1 cellular context compared by ENCODE assay signal in the genomic region with DNA sequence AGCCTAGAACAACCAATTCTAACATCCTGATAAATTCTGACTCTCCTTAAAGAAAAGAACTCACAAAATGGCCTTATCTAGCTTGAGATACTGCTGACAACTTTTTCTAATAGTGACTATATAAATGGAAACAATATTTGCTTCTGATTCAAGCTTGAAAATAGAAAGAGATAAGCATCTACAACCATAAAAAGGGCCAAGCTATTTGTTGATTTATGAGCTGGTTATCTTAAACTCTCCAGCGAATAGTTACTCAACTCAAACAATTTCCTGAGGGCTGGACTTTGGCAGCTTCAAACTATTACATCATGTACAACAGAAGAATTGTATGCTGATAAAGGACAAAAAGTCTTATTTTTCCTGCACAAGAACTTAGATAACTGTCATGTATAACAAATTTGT.
A peak's percentile ranks its signal among the peaks of the same experiment; 100 is the strongest.
TF ChIP-seq lines count a peak whose summit lies in the region.

No MANE protein-coding gene starts in this region.

TF ChIP-seq in HepG2, 621 proteins besides CTCF, POLR2A, EP300 and RAD21 (continued from another document and continues in another):
- TF ChIP-seq, protein P1, sequence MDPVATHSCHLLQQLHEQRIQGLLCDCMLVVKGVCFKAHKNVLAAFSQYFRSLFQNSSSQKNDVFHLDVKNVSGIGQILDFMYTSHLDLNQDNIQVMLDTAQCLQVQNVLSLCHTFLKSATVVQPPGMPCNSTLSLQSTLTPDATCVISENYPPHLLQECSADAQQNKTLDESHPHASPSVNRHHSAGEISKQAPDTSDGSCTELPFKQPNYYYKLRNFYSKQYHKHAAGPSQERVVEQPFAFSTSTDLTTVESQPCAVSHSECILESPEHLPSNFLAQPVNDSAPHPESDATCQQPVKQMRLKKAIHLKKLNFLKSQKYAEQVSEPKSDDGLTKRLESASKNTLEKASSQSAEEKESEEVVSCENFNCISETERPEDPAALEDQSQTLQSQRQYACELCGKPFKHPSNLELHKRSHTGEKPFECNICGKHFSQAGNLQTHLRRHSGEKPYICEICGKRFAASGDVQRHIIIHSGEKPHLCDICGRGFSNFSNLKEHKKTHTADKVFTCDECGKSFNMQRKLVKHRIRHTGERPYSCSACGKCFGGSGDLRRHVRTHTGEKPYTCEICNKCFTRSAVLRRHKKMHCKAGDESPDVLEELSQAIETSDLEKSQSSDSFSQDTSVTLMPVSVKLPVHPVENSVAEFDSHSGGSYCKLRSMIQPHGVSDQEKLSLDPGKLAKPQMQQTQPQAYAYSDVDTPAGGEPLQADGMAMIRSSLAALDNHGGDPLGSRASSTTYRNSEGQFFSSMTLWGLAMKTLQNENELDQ (CRISPR knock-in tag; IDR thresholded peaks at IDR 0.05; ENCODE audit: borderline replicate concordance): no peak
- no peak for TF ChIP-seq DRAP1 (CRISPR knock-in tag; IDR thresholded peaks at IDR 0.05)
- TF ChIP-seq SNAI1 (CRISPR knock-in tag; IDR thresholded peaks at IDR 0.05; ENCODE audit: borderline replicate concordance): no peak
- TF ChIP-seq, protein P2, sequence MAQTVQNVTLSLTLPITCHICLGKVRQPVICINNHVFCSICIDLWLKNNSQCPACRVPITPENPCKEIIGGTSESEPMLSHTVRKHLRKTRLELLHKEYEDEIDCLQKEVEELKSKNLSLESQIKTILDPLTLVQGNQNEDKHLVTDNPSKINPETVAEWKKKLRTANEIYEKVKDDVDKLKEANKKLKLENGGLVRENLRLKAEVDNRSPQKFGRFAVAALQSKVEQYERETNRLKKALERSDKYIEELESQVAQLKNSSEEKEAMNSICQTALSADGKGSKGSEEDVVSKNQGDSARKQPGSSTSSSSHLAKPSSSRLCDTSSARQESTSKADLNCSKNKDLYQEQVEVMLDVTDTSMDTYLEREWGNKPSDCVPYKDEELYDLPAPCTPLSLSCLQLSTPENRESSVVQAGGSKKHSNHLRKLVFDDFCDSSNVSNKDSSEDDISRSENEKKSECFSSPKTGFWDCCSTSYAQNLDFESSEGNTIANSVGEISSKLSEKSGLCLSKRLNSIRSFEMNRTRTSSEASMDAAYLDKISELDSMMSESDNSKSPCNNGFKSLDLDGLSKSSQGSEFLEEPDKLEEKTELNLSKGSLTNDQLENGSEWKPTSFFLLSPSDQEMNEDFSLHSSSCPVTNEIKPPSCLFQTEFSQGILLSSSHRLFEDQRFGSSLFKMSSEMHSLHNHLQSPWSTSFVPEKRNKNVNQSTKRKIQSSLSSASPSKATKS (CRISPR knock-in tag; IDR thresholded peaks at IDR 0.05): no peak
- no peak for TF ChIP-seq USF2 (IDR thresholded peaks at IDR 0.05; ENCODE audit: low read depth, low read length)
- no peak for TF ChIP-seq USF2 (CRISPR knock-in tag; IDR thresholded peaks at IDR 0.05; ENCODE audit: borderline replicate concordance)
- no peak for TF ChIP-seq SRSF1 (optimal IDR thresholded peaks at IDR 0.05; ENCODE audit: low read depth, low read length)
- no peak for TF ChIP-seq RELA (CRISPR knock-in tag; IDR thresholded peaks at IDR 0.05)
- no peak for TF ChIP-seq NFYC (CRISPR knock-in tag; IDR thresholded peaks at IDR 0.05)
- no peak for TF ChIP-seq SMARCC2 (IDR thresholded peaks at IDR 0.05)
- TF ChIP-seq ZNF749 (CRISPR knock-in tag; IDR thresholded peaks at IDR 0.05; ENCODE audit: borderline replicate concordance): peak; percentile 59; the same call in 1 of the 2 replicates
- TF ChIP-seq MXD1 (CRISPR knock-in tag; IDR thresholded peaks at IDR 0.05): no peak
- no peak for TF ChIP-seq ZNF652 (CRISPR knock-in tag; IDR thresholded peaks at IDR 0.05; ENCODE audit: borderline replicate concordance, low read depth)
- TF ChIP-seq ATF2 (CRISPR knock-in tag; IDR thresholded peaks at IDR 0.05): peak; percentile 95
- TF ChIP-seq FOXC1 (CRISPR knock-in tag; IDR thresholded peaks at IDR 0.05; ENCODE audit: borderline replicate concordance): no peak
- TF ChIP-seq ZNF614 (CRISPR knock-in tag; IDR thresholded peaks at IDR 0.05; ENCODE audit: borderline replicate concordance): no peak
- TF ChIP-seq ZNF841 (CRISPR knock-in tag; IDR thresholded peaks at IDR 0.05; ENCODE audit: borderline replicate concordance): no peak
- TF ChIP-seq ZUFSP (CRISPR knock-in tag; IDR thresholded peaks at IDR 0.05; ENCODE audit: borderline replicate concordance): no peak
- no peak for TF ChIP-seq BATF2 (CRISPR knock-in tag; IDR thresholded peaks at IDR 0.05)
- no peak for TF ChIP-seq ZNF264 (CRISPR knock-in tag; IDR thresholded peaks at IDR 0.05)
- TF ChIP-seq GLI4 (CRISPR knock-in tag; IDR thresholded peaks at IDR 0.05; ENCODE audit: borderline replicate concordance): no peak
- TF ChIP-seq ZNF10 (CRISPR knock-in tag; IDR thresholded peaks at IDR 0.05; ENCODE audit: borderline replicate concordance, low read depth): no peak
- TF ChIP-seq NR2F6 (IDR thresholded peaks at IDR 0.05): peak; percentile 72
- TF ChIP-seq NR2F6 (CRISPR knock-in tag; IDR thresholded peaks at IDR 0.05): peak; percentile 50; the same call in 1 of the 2 replicates
- TF ChIP-seq, protein P3, sequence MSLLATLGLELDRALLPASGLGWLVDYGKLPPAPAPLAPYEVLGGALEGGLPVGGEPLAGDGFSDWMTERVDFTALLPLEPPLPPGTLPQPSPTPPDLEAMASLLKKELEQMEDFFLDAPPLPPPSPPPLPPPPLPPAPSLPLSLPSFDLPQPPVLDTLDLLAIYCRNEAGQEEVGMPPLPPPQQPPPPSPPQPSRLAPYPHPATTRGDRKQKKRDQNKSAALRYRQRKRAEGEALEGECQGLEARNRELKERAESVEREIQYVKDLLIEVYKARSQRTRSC (CRISPR knock-in tag; IDR thresholded peaks at IDR 0.05; ENCODE audit: low read depth): no peak
- TF ChIP-seq ZSCAN9 (CRISPR knock-in tag; IDR thresholded peaks at IDR 0.05; ENCODE audit: borderline replicate concordance): no peak
- no peak for TF ChIP-seq STAT5B (CRISPR knock-in tag; IDR thresholded peaks at IDR 0.05)
- no peak for TF ChIP-seq NFKB2 (CRISPR knock-in tag; IDR thresholded peaks at IDR 0.05; ENCODE audit: borderline replicate concordance)
- no peak for TF ChIP-seq ZNF510 (CRISPR knock-in tag; IDR thresholded peaks at IDR 0.05; ENCODE audit: low read depth)
- TF ChIP-seq ZNF720 (CRISPR knock-in tag; IDR thresholded peaks at IDR 0.05): no peak
- TF ChIP-seq, protein P4, sequence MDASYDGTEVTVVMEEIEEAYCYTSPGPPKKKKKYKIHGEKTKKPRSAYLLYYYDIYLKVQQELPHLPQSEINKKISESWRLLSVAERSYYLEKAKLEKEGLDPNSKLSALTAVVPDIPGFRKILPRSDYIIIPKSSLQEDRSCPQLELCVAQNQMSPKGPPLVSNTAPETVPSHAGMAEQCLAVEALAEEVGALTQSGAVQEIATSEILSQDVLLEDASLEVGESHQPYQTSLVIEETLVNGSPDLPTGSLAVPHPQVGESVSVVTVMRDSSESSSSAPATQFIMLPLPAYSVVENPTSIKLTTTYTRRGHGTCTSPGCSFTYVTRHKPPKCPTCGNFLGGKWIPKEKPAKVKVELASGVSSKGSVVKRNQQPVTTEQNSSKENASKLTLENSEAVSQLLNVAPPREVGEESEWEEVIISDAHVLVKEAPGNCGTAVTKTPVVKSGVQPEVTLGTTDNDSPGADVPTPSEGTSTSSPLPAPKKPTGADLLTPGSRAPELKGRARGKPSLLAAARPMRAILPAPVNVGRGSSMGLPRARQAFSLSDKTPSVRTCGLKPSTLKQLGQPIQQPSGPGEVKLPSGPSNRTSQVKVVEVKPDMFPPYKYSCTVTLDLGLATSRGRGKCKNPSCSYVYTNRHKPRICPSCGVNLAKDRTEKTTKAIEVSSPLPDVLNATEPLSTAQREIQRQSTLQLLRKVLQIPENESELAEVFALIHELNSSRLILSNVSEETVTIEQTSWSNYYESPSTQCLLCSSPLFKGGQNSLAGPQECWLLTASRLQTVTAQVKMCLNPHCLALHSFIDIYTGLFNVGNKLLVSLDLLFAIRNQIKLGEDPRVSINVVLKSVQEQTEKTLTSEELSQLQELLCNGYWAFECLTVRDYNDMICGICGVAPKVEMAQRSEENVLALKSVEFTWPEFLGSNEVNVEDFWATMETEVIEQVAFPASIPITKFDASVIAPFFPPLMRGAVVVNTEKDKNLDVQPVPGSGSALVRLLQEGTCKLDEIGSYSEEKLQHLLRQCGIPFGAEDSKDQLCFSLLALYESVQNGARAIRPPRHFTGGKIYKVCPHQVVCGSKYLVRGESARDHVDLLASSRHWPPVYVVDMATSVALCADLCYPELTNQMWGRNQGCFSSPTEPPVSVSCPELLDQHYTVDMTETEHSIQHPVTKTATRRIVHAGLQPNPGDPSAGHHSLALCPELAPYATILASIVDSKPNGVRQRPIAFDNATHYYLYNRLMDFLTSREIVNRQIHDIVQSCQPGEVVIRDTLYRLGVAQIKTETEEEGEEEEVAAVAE (CRISPR knock-in tag; IDR thresholded peaks at IDR 0.05; ENCODE audit: borderline replicate concordance): no peak
- no peak; the same call in 1 of the 2 replicates for TF ChIP-seq TEF (CRISPR knock-in tag; IDR thresholded peaks at IDR 0.05)
- no peak for TF ChIP-seq EHMT2 (IDR thresholded peaks at IDR 0.05; ENCODE audit: borderline replicate concordance, low read depth, low read length)
- no peak for TF ChIP-seq FOXM1 (CRISPR knock-in tag; IDR thresholded peaks at IDR 0.05)
- TF ChIP-seq IRF2 (CRISPR knock-in tag; IDR thresholded peaks at IDR 0.05): no peak
- TF ChIP-seq FOSL2 (CRISPR knock-in tag; IDR thresholded peaks at IDR 0.05): no peak
- no peak for TF ChIP-seq MTF2 (CRISPR knock-in tag; IDR thresholded peaks at IDR 0.05; ENCODE audit: borderline replicate concordance)
- no peak for TF ChIP-seq SUZ12 (IDR thresholded peaks at IDR 0.05; ENCODE audit: low read depth, low read length)
- TF ChIP-seq NFRKB (IDR thresholded peaks at IDR 0.05): no peak
- TF ChIP-seq FOXJ3 (CRISPR knock-in tag; IDR thresholded peaks at IDR 0.05; ENCODE audit: borderline replicate concordance): peak; percentile 68; the same call in 1 of the 2 replicates
- peak; percentile 86 for TF ChIP-seq NFIC (IDR thresholded peaks at IDR 0.05; ENCODE audit: low read length)
- peak; percentile 50; the same call in 1 of the 2 replicates for TF ChIP-seq ATM (IDR thresholded peaks at IDR 0.05; ENCODE audit: borderline replicate concordance)
- no peak for TF ChIP-seq ZNF501 (CRISPR knock-in tag; IDR thresholded peaks at IDR 0.05)
- TF ChIP-seq ZNF451 (CRISPR knock-in tag; IDR thresholded peaks at IDR 0.05): no peak
- TF ChIP-seq THAP11 (CRISPR knock-in tag; IDR thresholded peaks at IDR 0.05): peak; percentile 56; the same call in 1 of the 2 replicates
- TF ChIP-seq PHF5A (CRISPR knock-in tag; IDR thresholded peaks at IDR 0.05; ENCODE audit: low read depth, unreplicated experiment): peak; percentile 79
- no peak for TF ChIP-seq ZIK1 (CRISPR knock-in tag; IDR thresholded peaks at IDR 0.05; ENCODE audit: borderline replicate concordance, low read depth)
- no peak for TF ChIP-seq MXD4 (CRISPR knock-in tag; IDR thresholded peaks at IDR 0.05)
- TF ChIP-seq ZNF335 (CRISPR knock-in tag; IDR thresholded peaks at IDR 0.05): no peak
- TF ChIP-seq ZNF570 (CRISPR knock-in tag; IDR thresholded peaks at IDR 0.05; ENCODE audit: borderline replicate concordance): no peak
